In the genomic region with DNA sequence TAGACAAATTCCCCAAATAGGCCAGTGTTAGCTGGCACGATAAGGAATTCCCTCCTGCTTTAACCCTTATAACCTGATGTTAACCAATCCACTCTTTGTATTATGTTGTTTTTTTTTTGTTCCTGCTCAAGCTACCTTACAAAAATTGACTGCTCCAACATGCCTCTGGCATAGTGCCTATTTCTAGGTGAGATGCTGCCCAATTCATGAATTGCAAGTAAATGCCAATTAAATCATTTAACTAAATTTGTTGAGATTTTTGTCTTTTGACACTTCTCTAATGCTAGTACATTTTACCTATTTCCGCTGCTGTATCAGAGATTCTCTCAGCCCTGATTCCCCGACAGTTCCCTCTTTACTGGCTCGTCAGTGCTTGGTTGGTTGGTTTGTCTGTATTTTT, we compare ENCODE assay signal across 35 cellular contexts.
"Had no signal": no experiment of that assay in that cellular context is flagged by ENCODE, and none has a peak within 500 bp of the region (broad histone marks: within the 10 kb centered on the region; RNA-seq: fewer than 3 reads in every experiment).

No MANE protein-coding gene starts in this region.

- DNase-seq: Karpas-422, Kasumi-1, MG63, MM.1S, MV-4-11, NCI-H1048, NCI-H1092, NCI-H1092 treated with DMSO at 0.1 percent for 48 hours, NCI-H1105, NCI-H1105 treated with DMSO at 0.1 percent for 48 hours, NCI-H1417, NCI-H1417 treated with DMSO at 0.1 percent for 48 hours, NCI-H1436, NCI-H1436 treated with DMSO at 0.1 percent for 48 hours, NCI-H146, NCI-H1694, NCI-H1694 treated with DMSO at 0.1 percent for 48 hours, NCI-H187, NCI-H187 treated with DMSO at 0.1 percent for 48 hours, NCI-H1930, NCI-H2029, NCI-H2029 treated with DMSO at 0.1 percent for 48 hours, NCI-H2081, NCI-H2081 treated with DMSO at 0.1 percent for 48 hours, NCI-H2107, NCI-H2171, NCI-H2171 treated with DMSO at 0.1 percent for 48 hours, NCI-H2227 treated with DMSO at 0.1 percent for 48 hours, NCI-H226, NCI-H345, NCI-H446, NCI-H446 treated with DMSO at 0.1 percent for 48 hours, NCI-H510A, NCI-H510A treated with DMSO at 0.1 percent for 48 hours, NCI-H524 had no signal

- H3K27me3 ChIP-seq: MG63 had no signal

- H3K36me3 ChIP-seq: MG63 had no signal

- H3K4me3 ChIP-seq: MG63 had no signal
